ENCODE assay signal across 8 cellular contexts in the genomic region with DNA sequence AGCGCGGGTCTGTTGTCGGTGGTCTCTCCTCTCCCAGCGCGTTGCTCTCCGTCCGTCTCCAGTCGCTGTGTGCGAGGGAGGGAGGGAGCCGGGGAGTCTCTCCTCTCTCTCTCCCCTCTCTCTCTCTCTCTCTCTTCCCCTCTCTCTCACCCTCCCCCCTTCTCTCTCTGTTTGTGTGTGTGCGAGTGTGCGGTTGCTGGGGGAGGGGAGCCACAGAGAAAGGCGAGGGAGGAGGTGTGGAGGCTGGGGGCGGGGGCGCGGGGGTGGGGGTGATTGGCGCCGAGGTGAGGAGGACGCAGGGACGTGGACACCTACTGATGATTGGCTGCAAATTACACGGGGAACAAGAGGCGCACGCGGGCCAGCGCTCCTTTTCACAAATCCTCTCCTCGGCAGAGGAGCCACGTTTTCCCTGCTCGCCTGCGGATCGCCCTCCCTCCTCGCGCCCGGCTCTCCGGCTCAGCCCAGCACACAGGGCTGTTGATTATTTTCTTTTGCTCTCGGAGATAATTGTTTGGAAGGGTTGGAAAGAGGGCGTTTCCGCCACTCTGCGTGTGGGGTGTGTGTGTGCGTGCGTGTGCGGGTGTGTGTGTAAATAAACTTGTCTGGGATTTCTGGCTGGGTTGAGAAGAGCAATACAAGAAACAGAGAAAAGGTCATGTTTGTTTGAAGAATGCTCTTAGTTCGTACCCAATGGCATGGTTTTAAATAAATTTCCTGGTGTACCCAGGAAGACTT.
DNase-seq lines count a peak whose midpoint lies in the region; ATAC-seq and TF ChIP-seq lines count a peak whose summit lies in the region.

TSS of gene CXXC4 (minus strand) at position 73 of the 738 bp plus-strand sequence. CDS start 3,092 bp downstream, outside the sequence.

- ATAC-seq in GM18870 (IDR thresholded peaks at IDR 0.05; ENCODE audit: unreplicated experiment): peak; percentile 28
- no peak for ATAC-seq in GM18511 (IDR thresholded peaks at IDR 0.05; ENCODE audit: unreplicated experiment)

- H3K36me3 ChIP-seq in HUES48 (ENCODE audit: control insufficient read depth, insufficient read depth, low read length): no peaks in the 10 kb centered on the region
- H3K36me3 ChIP-seq in iPS-15b (ENCODE audit: control insufficient read depth, insufficient read depth, low read length): no peaks in the 10 kb centered on the region

- H3K27me3 ChIP-seq in HUES48 (ENCODE audit: control insufficient read depth, insufficient read depth, low read length) (peaks cover 18% of the 10 kb centered on the region), iPS-15b (ENCODE audit: control insufficient read depth, insufficient read depth, low read length) (peaks cover 9% of the 10 kb centered on the region)

- H3K9ac ChIP-seq in HUES48 (ENCODE audit: low read depth, low read length) (peak within 1 kb of the TSS; percentile 84), iPS-15b (ENCODE audit: low read depth, low read length) (peak within 1 kb of the TSS; percentile 32)

- peaks cover 32% of the 10 kb centered on the region for H3K4me1 ChIP-seq in HUES48 (ENCODE audit: control insufficient read depth, insufficient read depth, low read length)
- H3K4me1 ChIP-seq in iPS-15b (ENCODE audit: control insufficient read depth, insufficient read depth, low read length): peaks cover 18% of the 10 kb centered on the region

- H3K4me3 ChIP-seq in HUES48 (ENCODE audit: low read depth, low read length): peak within 1 kb of the TSS; percentile 89
- peak within 1 kb of the TSS; percentile 64 for H3K4me3 ChIP-seq in astrocyte of the spinal cord (ENCODE audit: low read depth, low read length)
- peak within 1 kb of the TSS; percentile 79 for H3K4me3 ChIP-seq in iPS-15b (ENCODE audit: low read depth, low read length)

- no peaks in the 10 kb centered on the region for H3K9me3 ChIP-seq in HUES48 (ENCODE audit: control insufficient read depth, insufficient read depth, low read length)
- no peaks in the 10 kb centered on the region for H3K9me3 ChIP-seq in iPS-15b (ENCODE audit: control insufficient read depth, insufficient read depth, low read length)

- peak within 1 kb of the TSS; percentile 68 for H3K27ac ChIP-seq in HUES48 (ENCODE audit: low read depth, low read length)

- DNase-seq in ACHN: peak; percentile 5
- DNase-seq in OCI-M1 (lab: John Stamatoyannopoulos, UW): peak; percentile 88
- DNase-seq in astrocyte of the spinal cord (ENCODE audit: low read depth, low spot score): peak; percentile 63
- DNase-seq in retina: peak; percentile 93

- TF ChIP-seq CTCF in astrocyte of the spinal cord (IDR thresholded peaks at IDR 0.05; ENCODE audit: low read depth, low read length): no peak

- in situ Hi-C loops in ACHN (cut with HindIII; ENCODE audit: low pct_ligation_motif_present, low pct_unique_long_range_greater_than_20kb, low sequenced_read_pairs): no loop called here
- in situ Hi-C loops in astrocyte of the spinal cord (cut with HindIII; ENCODE audit: low sequenced_read_pairs): no loop called here

Comparison
In these comparisons a context has a peak if more than half of its experiments do, and no peak if none do; other contexts are left out.
1. DNase-seq: peak in every context shown above with its lines; median percentile 93 in retina; 88 in OCI-M1; 63 in astrocyte of the spinal cord; 5 in ACHN.